19 cellular contexts compared by ENCODE assay signal in genomic region chr2:1648241-1649102, GRCh38.
"Had no signal": no experiment of that assay in that cellular context is flagged by ENCODE, and none has a peak within 500 bp of the region (broad histone marks: within the 10 kb centered on the region; RNA-seq: fewer than 3 reads in every experiment).

No MANE protein-coding gene starts in this region.

- H3K9me3 Mint-ChIP-seq: activated B cell treated with CpG ODN at 0.5 μM for 24 hours; activated CD4-positive, alpha-beta T cell treated with anti-CD3 and anti-CD28 coated beads, Interleukin-2, amount 10 ng/mL, durations not matched to agents 24 days and 14 days; activated T-helper 17 cell treated with anti-CD3 and anti-CD28 coated beads, Interleukin-2, amount 50 U/mL, for 72 hours; mesothelial cell of epicardium; stimulated activated naive CD8-positive, alpha-beta T cell treated with anti-CD3 and anti-CD28 coated beads, Interleukin-15, Interleukin-2, amounts not matched to agents 100 ng/mL and 50 ng/mL, for 24 hours; T-helper 1 cell treated with Interleukin-12 subunit alpha and Interleukin-12 subunit beta and Interleukin-4 antibody, amounts not matched to agents 30 μg/mL and 1 μg/mL, for 36 hours had no signal

- H3K4me1 ChIP-seq: testis had no signal

- H3K27me3 Mint-ChIP-seq: activated B cell treated with CpG ODN at 0.5 μM for 24 hours; activated CD4-positive, alpha-beta T cell treated with anti-CD3 and anti-CD28 coated beads, Interleukin-2, amount 10 ng/mL, durations not matched to agents 24 days and 14 days; activated naive CD4-positive, alpha-beta T cell treated with anti-CD3 and anti-CD28 coated beads, Interleukin-2, amount 10 ng/mL, durations not matched to agents 7 days and 5 days; dendritic cell treated with granulocyte-macrophage colony-stimulating factor and Interleukin-4, amounts not matched to agents 40 ng/mL and 50 ng/mL, for 4 days; progenitor cell of endocrine pancreas; stimulated activated naive CD8-positive, alpha-beta T cell treated with anti-CD3 and anti-CD28 coated beads, Interleukin-15, Interleukin-2, amounts not matched to agents 100 ng/mL and 50 ng/mL, for 24 hours had no signal

- H3K4me1 Mint-ChIP-seq: activated B cell treated with CpG ODN at 0.5 μM for 24 hours; activated CD4-positive, alpha-beta T cell treated with anti-CD3 and anti-CD28 coated beads, Interleukin-2, amount 10 ng/mL, durations not matched to agents 24 days and 14 days; activated naive CD4-positive, alpha-beta T cell treated with anti-CD3 and anti-CD28 coated beads, Interleukin-2, amount 10 ng/mL, durations not matched to agents 7 days and 5 days; activated T-helper 17 cell treated with anti-CD3 and anti-CD28 coated beads, Interleukin-2, amount 50 U/mL, for 72 hours had no signal

- H3K27ac Mint-ChIP-seq: activated B cell treated with CpG ODN at 0.5 μM for 24 hours; activated CD4-positive, alpha-beta T cell treated with anti-CD3 and anti-CD28 coated beads, Interleukin-2, amount 10 ng/mL, durations not matched to agents 24 days and 14 days; activated naive CD4-positive, alpha-beta T cell treated with anti-CD3 and anti-CD28 coated beads, Interleukin-2, amount 10 ng/mL, durations not matched to agents 7 days and 5 days; activated T-helper 17 cell treated with anti-CD3 and anti-CD28 coated beads, Interleukin-2, amount 50 U/mL, for 72 hours; dendritic cell treated with granulocyte-macrophage colony-stimulating factor and Interleukin-4, amounts not matched to agents 40 ng/mL and 50 ng/mL, for 4 days; mesothelial cell of epicardium; stimulated activated naive CD8-positive, alpha-beta T cell treated with anti-CD3 and anti-CD28 coated beads, Interleukin-15, Interleukin-2, amounts not matched to agents 100 ng/mL and 50 ng/mL, for 24 hours; T-helper 1 cell treated with Interleukin-12 subunit alpha and Interleukin-12 subunit beta and Interleukin-4 antibody, amounts not matched to agents 30 μg/mL and 1 μg/mL, for 36 hours had no signal

- H3K36me3 ChIP-seq: neutrophil, uterus had no signal

- FAIRE-seq: islet of Langerhans had no signal

- H3K4me3 ChIP-seq: testis, uterus had no signal

- DNase-seq: activated B cell treated with CpG ODN at 0.5 μM for 24 hours; activated CD4-positive, alpha-beta T cell treated with anti-CD3 and anti-CD28 coated beads, Interleukin-2, amount 10 ng/mL, durations not matched to agents 24 days and 14 days; activated naive CD4-positive, alpha-beta T cell treated with anti-CD3 and anti-CD28 coated beads, Interleukin-2, amount 10 ng/mL, durations not matched to agents 7 days and 5 days; activated T-cell treated with anti-CD3 and anti-CD28 coated beads for 4 hours; caudate nucleus; foreskin fibroblast; SK-N-SH; stimulated activated CD4-positive, alpha-beta T cell treated with anti-CD3 and anti-CD28 coated beads, Interleukin-2, amount 100 ng/mL, for 48 hours; stimulated activated CD8-positive, alpha-beta memory T cell treated with anti-CD3 and anti-CD28 coated beads, Interleukin-4, amount 100 ng/mL, for 48 hours; testis; uterus had no signal

- H3K9me3 ChIP-seq: neutrophil, SK-N-SH, testis, uterus had no signal

- H3K4me3 Mint-ChIP-seq: activated B cell treated with CpG ODN at 0.5 μM for 24 hours; activated CD4-positive, alpha-beta T cell treated with anti-CD3 and anti-CD28 coated beads, Interleukin-2, amount 10 ng/mL, durations not matched to agents 24 days and 14 days; activated naive CD4-positive, alpha-beta T cell treated with anti-CD3 and anti-CD28 coated beads, Interleukin-2, amount 10 ng/mL, durations not matched to agents 7 days and 5 days; activated T-helper 17 cell treated with anti-CD3 and anti-CD28 coated beads, Interleukin-2, amount 50 U/mL, for 72 hours; dendritic cell treated with granulocyte-macrophage colony-stimulating factor and Interleukin-4, amounts not matched to agents 40 ng/mL and 50 ng/mL, for 4 days; mesothelial cell of epicardium; stimulated activated naive CD8-positive, alpha-beta T cell treated with anti-CD3 and anti-CD28 coated beads, Interleukin-15, Interleukin-2, amounts not matched to agents 100 ng/mL and 50 ng/mL, for 24 hours; T-helper 1 cell treated with Interleukin-12 subunit alpha and Interleukin-12 subunit beta and Interleukin-4 antibody, amounts not matched to agents 30 μg/mL and 1 μg/mL, for 36 hours had no signal

- H3K27ac ChIP-seq: neutrophil, testis, uterus had no signal

- ATAC-seq: activated T-helper 17 cell treated with anti-CD3 and anti-CD28 coated beads, Interleukin-2, amount 50 U/mL, for 72 hours had no signal

- H3K27me3 ChIP-seq: neutrophil, testis, uterus had no signal

- H3K36me3 Mint-ChIP-seq: activated naive CD4-positive, alpha-beta T cell treated with anti-CD3 and anti-CD28 coated beads, Interleukin-2, amount 10 ng/mL, durations not matched to agents 7 days and 5 days had no signal
